Comparison of ENCODE assay signal across 14 cellular contexts in genomic region chr22:18060646-18061620, GRCh38. TPM values are rescaled to one million over a fixed set of nuclear protein-coding genes. Genes with fewer than 3 reads are reported as not detected.
DNase-seq lines count a peak whose midpoint lies in the region; ATAC-seq, FAIRE-seq and TF ChIP-seq lines count a peak whose summit lies in the region.
"Had no signal": no experiment of that assay in that cellular context is flagged by ENCODE, and none has a peak within 500 bp of the region (broad histone marks: within the 10 kb centered on the region; RNA-seq: fewer than 3 reads in every experiment).

No MANE protein-coding gene starts in this region.

- H3K9me3 ChIP-seq in pancreas = no peaks in the 10 kb centered on the region
- no peaks in the 10 kb centered on the region for H3K9me3 ChIP-seq in effector memory CD4-positive, alpha-beta T cell (ENCODE audit: control insufficient read depth, low read length)

- H3K4me3 ChIP-seq in fibroblast of mammary gland (ENCODE audit: control insufficient read depth, low read depth, low read length) (no peak overlapping the region), pancreas (no peak overlapping the region)
- no peak overlapping the region for H3K4me3 ChIP-seq in effector memory CD4-positive, alpha-beta T cell (ENCODE audit: insufficient read depth, low read depth, low read length, poor library complexity, severe bottlenecking)

- H3K4me3 Mint-ChIP-seq in Calu3 (ENCODE audit: low read depth, unreplicated experiment) = peak overlapping the region; percentile 42

- no peaks in the 10 kb centered on the region for H3K27me3 Mint-ChIP-seq in Calu3 (ENCODE audit: unreplicated experiment)

- H3K9me3 Mint-ChIP-seq in Calu3 (ENCODE audit: low read depth, unreplicated experiment) = peaks cover 3% of the 10 kb centered on the region

- no peak for FAIRE-seq in pancreas (lab: Jason Lieb, UNC)
- FAIRE-seq: frontal cortex had no signal

- in situ Hi-C loops in GM13977 (cut with MboI; ENCODE audit: low pct_unique_long_range_greater_than_20kb, low sequenced_read_pairs, unreplicated experiment) = no loop called here

- H3K27me3 ChIP-seq in pancreas = no peaks in the 10 kb centered on the region
- no peaks in the 10 kb centered on the region for H3K27me3 ChIP-seq in effector memory CD4-positive, alpha-beta T cell (replicated peaks; ENCODE audit: control insufficient read depth, insufficient read depth, low read length, poor library complexity, severe bottlenecking)

- DNase-seq in Calu3 (peak; percentile 46), RPMI7951 (ENCODE audit: low read depth) (peak; percentile 78), fibroblast of mammary gland (ENCODE audit: low read depth) (peak; percentile 62), pancreas (peak in 1 of 6 donors; percentile 38), SIG-M5 treated with dmso at 0.1 percent for 504 hours (lab: John Stamatoyannopoulos, UW; ENCODE audit: unreplicated experiment) (no peak), GM13977 (ENCODE audit: low spot score) (no peak)
- no peak for DNase-seq in effector memory CD4-positive, alpha-beta T cell
- DNase-seq: activated naive CD4-positive, alpha-beta T cell; NCI-H524 treated with DMSO at 0.1 percent for 48 hours had no signal

- H3K27ac Mint-ChIP-seq in Calu3 (ENCODE audit: unreplicated experiment) = peak overlapping the region; percentile 80

- WGBS in pancreas, 2 donors = 22 to 32% methylated on average over 13 of the region's 13 CpGs

- TSS peak; percentile 69 for BruUV-seq in Calu3 (replicated peaks; lab: Mats Ljungman, UMichigan)

- peak; percentile 70 to 80 (median 77) for ATAC-seq in pancreas
- no peak for ATAC-seq in GM21723 (IDR thresholded peaks at IDR 0.05; ENCODE audit: unreplicated experiment)

- CTCF ChIA-PET in Calu3 (lab: Charles Lee) = interaction anchor here (0.5 to 1.3 kb wide), 13 partner anchors 15 to 544 kb away, joined by 3 to 6 read pairs (median 3); partner anchors contain the start of gene PEX26

- no peaks in the 10 kb centered on the region for H3K36me3 ChIP-seq in pancreas
- no peaks in the 10 kb centered on the region for H3K36me3 ChIP-seq in effector memory CD4-positive, alpha-beta T cell (ENCODE audit: control insufficient read depth, insufficient read depth, low read length)

- peaks cover 12 to 37% (median 18%) of the 10 kb centered on the region in 3 donors for H3K4me1 ChIP-seq in pancreas
- no peaks in the 10 kb centered on the region for H3K4me1 ChIP-seq in effector memory CD4-positive, alpha-beta T cell (ENCODE audit: control insufficient read depth, insufficient read depth, low read length, poor library complexity, severe bottlenecking)

- peak overlapping the region; percentile 46 to 84 (median 66) for H3K27ac ChIP-seq in pancreas
- no peak overlapping the region for H3K27ac ChIP-seq in effector memory CD4-positive, alpha-beta T cell (ENCODE audit: insufficient read depth, low read length, poor library complexity, severe bottlenecking)
- H3K27ac ChIP-seq: C4-2B, parathyroid adenoma, VCaP had no signal

- intact Hi-C loops in Calu3 (cut with micrococcal nuclease; ENCODE audit: unreplicated experiment) = loop anchor here (5.0 kb wide), 1 partner anchor 59 kb away; no protein-coding TSS in a partner anchor
- intact Hi-C loops in pancreas (cut with DNase I) = no loop called here

- peaks cover 69% of the 10 kb centered on the region for H3K4me1 Mint-ChIP-seq in Calu3 (ENCODE audit: low read depth, unreplicated experiment)

- TF ChIP-seq CTCF in Calu3 (IDR thresholded peaks at IDR 0.05; ENCODE audit: unreplicated experiment) (no peak), fibroblast of mammary gland (conservative IDR thresholded peaks at IDR 0.05; ENCODE audit: control insufficient read depth, insufficient read depth, low read depth, low read length) (no peak), pancreas (IDR thresholded peaks at IDR 0.05) (no peak), GM13977 (IDR thresholded peaks at IDR 0.05; ENCODE audit: extremely low read depth, insufficient read depth, missing control alignments) (no peak)

- peaks cover 4% of the 10 kb centered on the region for H3K36me3 Mint-ChIP-seq in Calu3 (ENCODE audit: insufficient read depth, unreplicated experiment)

RNA-seq across cellular contexts. Expression of gene PEX26, which starts 16.9 kb away (rescaled TPM):
- total RNA-seq in Calu3 (2022) (46.1 and 47.0 TPM in 2 replicates), pancreas (10 to 100 TPM; 11.0 to 26.5 (median 14.8) TPM)
- 10.2 and 11.5 TPM in 2 replicates for total RNA-seq in RPMI7951 (2014; rRNA removed; shearing (Covaris generic))
- 10 to 100 TPM in 1 of 2 donors, 1 to 10 TPM in 1; 9.3 to 13.3 TPM for polyA plus RNA-seq in pancreas

RNA-seq across cellular contexts. Expression of gene MICAL3, which starts 36.6 kb away (rescaled TPM):
- 60.6 and 71.3 TPM in 2 replicates for total RNA-seq in Calu3 (2022)
- 16.0 and 17.0 TPM in 2 replicates for total RNA-seq in RPMI7951 (2014; rRNA removed; shearing (Covaris generic))
- 10 to 100 TPM; 22.6 to 56.8 (median 28.5) TPM for total RNA-seq in pancreas
- 10 to 100 TPM in 1 of 2 donors, 1 to 10 TPM in 1; 5.9 to 24.5 TPM for polyA plus RNA-seq in pancreas

RNA-seq across cellular contexts. Expression of gene TUBA8, which starts 49.7 kb away (rescaled TPM):
- total RNA-seq in Calu3 (2022) = 2.4 and 2.6 TPM in 2 replicates
- 0.39 and 0.48 TPM in 2 replicates for total RNA-seq in RPMI7951 (2014; rRNA removed; shearing (Covaris generic))
- total RNA-seq in pancreas = 1 to 10 TPM; 1.5 to 2.8 (median 1.8) TPM
- 1 to 10 TPM; 3.5 to 5.4 TPM for polyA plus RNA-seq in pancreas

Comparison
In these comparisons a context has a peak if more than half of its experiments do, and no peak if none do; other contexts are left out.
1. DNase-seq: peak in Calu3 (single experiment), RPMI7951 (single experiment) and fibroblast of mammary gland (single experiment); none in SIG-M5 treated with dmso at 0.1 percent for 504 hours (single experiment), effector memory CD4-positive, alpha-beta T cell (0 of 3) and GM13977 (single experiment).